Comparison of ENCODE assay signal across 3 cellular contexts in genomic region chr4:166687828-166688227, GRCh38.
"Had no signal": no experiment of that assay in that cellular context is flagged by ENCODE, and none has a peak within 500 bp of the region (broad histone marks: within the 10 kb centered on the region; RNA-seq: fewer than 3 reads in every experiment).

No MANE protein-coding gene starts in this region.

- H3K4me3 ChIP-seq: GM12878 had no signal

- DNase-seq: GDM1, GF-D8 had no signal
